ENCODE assay signal across 8 cellular contexts in the genomic region with DNA sequence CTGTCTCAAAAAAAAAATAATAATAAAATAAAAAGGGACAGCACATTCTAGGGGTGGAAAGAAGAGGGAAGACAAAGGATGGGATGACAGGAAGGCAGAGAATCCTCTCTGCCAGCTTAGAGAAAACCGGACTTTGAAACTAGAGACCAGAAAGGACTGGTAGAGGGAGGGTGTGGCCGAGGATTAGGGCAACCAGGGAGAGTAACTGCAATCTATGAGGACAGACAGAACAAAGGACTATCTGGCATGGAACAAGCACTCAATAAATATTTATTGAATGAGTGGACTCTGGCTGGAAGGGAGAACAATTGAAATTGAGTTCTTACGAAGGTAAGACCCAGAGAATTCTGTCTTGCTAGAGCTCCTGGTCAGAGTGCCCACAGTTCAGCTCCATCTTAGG. TPM values are rescaled to one million over a fixed set of nuclear protein-coding genes. Genes with fewer than 3 reads are reported as not detected.
DNase-seq lines count a peak whose midpoint lies in the region; ATAC-seq and TF ChIP-seq lines count a peak whose summit lies in the region.

No MANE protein-coding gene starts in this region.

- H3K9me3 ChIP-seq in CD4-positive, alpha-beta memory T cell (ENCODE audit: control insufficient read depth in 1 of 2, low read length in 2 of 2) = no peaks in the 10 kb centered on the region
- H3K9me3 ChIP-seq in MG63 = no peaks in the 10 kb centered on the region
- no peaks in the 10 kb centered on the region for H3K9me3 ChIP-seq in effector memory CD4-positive, alpha-beta T cell (ENCODE audit: control insufficient read depth, low read length)
- H3K9me3 ChIP-seq in neural cell (ENCODE audit: low read length) = no peaks in the 10 kb centered on the region

- peak overlapping the region in 6 of 7 donors; percentile 31 to 89 (median 72) for H3K27ac Mint-ChIP-seq in CD4-positive, alpha-beta memory T cell

- H3F3A ChIP-seq in neural cell (ENCODE audit: insufficient read depth, low read length, poor library complexity, severe bottlenecking) = no peaks in the 10 kb centered on the region

- no peak for DNase-seq in CD4-positive, alpha-beta memory T cell
- DNase-seq in MG63 (peak; percentile 44), G401 (ENCODE audit: low spot score) (no peak), DMS153 treated with DMSO at 0.1 percent for 48 hours (lab: John Stamatoyannopoulos, UW; ENCODE audit: unreplicated experiment) (no peak), NCI-H345 (lab: John Stamatoyannopoulos, UW) (no peak)
- no peak for DNase-seq in effector memory CD4-positive, alpha-beta T cell

- no peaks in the 10 kb centered on the region for H3K27me3 ChIP-seq in CD4-positive, alpha-beta memory T cell (ENCODE audit: insufficient read depth, low read length)
- no peaks in the 10 kb centered on the region for H3K27me3 ChIP-seq in MG63
- H3K27me3 ChIP-seq in effector memory CD4-positive, alpha-beta T cell (replicated peaks; ENCODE audit: control insufficient read depth, insufficient read depth, low read length, poor library complexity, severe bottlenecking) = no peaks in the 10 kb centered on the region
- no peaks in the 10 kb centered on the region for H3K27me3 ChIP-seq in neural cell (ENCODE audit: insufficient read depth, low read depth, low read length)

- peaks cover 38% of the 10 kb centered on the region for H3K79me2 ChIP-seq in neural cell (replicated peaks; ENCODE audit: insufficient read depth, low read length)

- H3K4me1 Mint-ChIP-seq in CD4-positive, alpha-beta memory T cell = peaks cover 42 to 76% (median 54%) of the 10 kb centered on the region in 4 donors

- H2AFZ ChIP-seq in neural cell (ENCODE audit: low read depth, low read length) = no peak overlapping the region

- no peak overlapping the region for H3K4me3 ChIP-seq in CD4-positive, alpha-beta memory T cell (ENCODE audit: low read length in 2 of 2)
- H3K4me3 ChIP-seq in MG63 (peak overlapping the region; percentile 98), neural cell (ENCODE audit: low read length) (peak overlapping the region; percentile 93)
- H3K4me3 ChIP-seq in effector memory CD4-positive, alpha-beta T cell (ENCODE audit: insufficient read depth, low read depth, low read length, poor library complexity, severe bottlenecking) = peak overlapping the region; percentile 91

- peak overlapping the region; percentile 60 to 92 (median 91) for H3K4me3 Mint-ChIP-seq in CD4-positive, alpha-beta memory T cell

- no peak for TF ChIP-seq RAD21 in neural cell (conservative IDR thresholded peaks at IDR 0.05)

- in situ Hi-C loops in G401 (cut with HindIII; ENCODE audit: low sequenced_read_pairs) = no loop called here

- H3K4me1 ChIP-seq in CD4-positive, alpha-beta memory T cell (ENCODE audit: insufficient read depth, low read length) = peaks cover 53% of the 10 kb centered on the region
- peaks cover 36% of the 10 kb centered on the region for H3K4me1 ChIP-seq in effector memory CD4-positive, alpha-beta T cell (ENCODE audit: control insufficient read depth, insufficient read depth, low read length, poor library complexity, severe bottlenecking)

- no peak for ATAC-seq in HG03280 (IDR thresholded peaks at IDR 0.05; ENCODE audit: unreplicated experiment)

- no peaks in the 10 kb centered on the region for H4K20me1 ChIP-seq in neural cell (ENCODE audit: insufficient read depth)

- H3K36me3 ChIP-seq in CD4-positive, alpha-beta memory T cell (ENCODE audit: insufficient read depth, low read length) = peaks cover 38% of the 10 kb centered on the region
- H3K36me3 ChIP-seq in MG63 (peaks cover 86% of the 10 kb centered on the region), neural cell (ENCODE audit: insufficient read depth, low read length) (no peaks in the 10 kb centered on the region)
- H3K36me3 ChIP-seq in effector memory CD4-positive, alpha-beta T cell (ENCODE audit: control insufficient read depth, insufficient read depth, low read length) = peaks cover 29% of the 10 kb centered on the region

- no peak overlapping the region for H3K27ac ChIP-seq in CD4-positive, alpha-beta memory T cell (ENCODE audit: low read depth, low read length)
- no peak overlapping the region for H3K27ac ChIP-seq in effector memory CD4-positive, alpha-beta T cell (ENCODE audit: insufficient read depth, low read length, poor library complexity, severe bottlenecking)
- H3K27ac ChIP-seq in neural cell (ENCODE audit: low read length) = no peak overlapping the region

- POLR2A ChIA-PET in CD4-positive, alpha-beta memory T cell (lab: Charles Lee; ENCODE audit: partially characterized antibody) = interaction anchor here (0.6 to 8.1 kb wide), 4 partner anchors 10 to 759 kb away, joined by 4 to 179 read pairs (median 34); partner anchors contain the start of genes CREB3, SIT1 and TLN1

- H3K4me2 ChIP-seq in neural cell (ENCODE audit: low read length) = peak overlapping the region; percentile 99

- H3K27me3 Mint-ChIP-seq in CD4-positive, alpha-beta memory T cell = no peaks in the 10 kb centered on the region

- intact Hi-C loops in CD4-positive, alpha-beta memory T cell (cut with micrococcal nuclease) = loop anchor here (5.0 kb wide), 1 partner anchor 634 kb away; no protein-coding TSS in a partner anchor

- no peaks in the 10 kb centered on the region for H3K9me2 ChIP-seq in neural cell (ENCODE audit: insufficient read depth, low read length)

- CTCF ChIA-PET in CD4-positive, alpha-beta memory T cell (lab: Charles Lee; ENCODE audit: partially characterized antibody) = interaction anchor here (0.8 to 6.6 kb wide), 8 partner anchors 10 to 136 kb away, joined by 3 to 209 read pairs (median 17); partner anchors contain the start of genes CCDC107, CREB3, RMRP and TLN1

- TF ChIP-seq CTCF in neural cell (IDR thresholded peaks at IDR 0.05; ENCODE audit: poor library complexity, severe bottlenecking) = no peak

- peak overlapping the region; percentile 88 for H3K9ac ChIP-seq in neural cell (ENCODE audit: low read length)

- no peaks in the 10 kb centered on the region for H3K9me3 Mint-ChIP-seq in CD4-positive, alpha-beta memory T cell

- TF ChIP-seq EP300 in neural cell (conservative IDR thresholded peaks at IDR 0.05; ENCODE audit: poor library complexity, severe bottlenecking) = no peak

- peaks cover 23 to 60% of the 10 kb centered on the region in 2 donors for H3K36me3 Mint-ChIP-seq in CD4-positive, alpha-beta memory T cell

TF ChIP-seq in neural cell, 6 proteins besides CTCF, POLR2A, EP300 and RAD21 (continues in another document):
- no peak for TF ChIP-seq POLR2AphosphoS5 (IDR thresholded peaks at IDR 0.05)
- TF ChIP-seq MXI1 (conservative IDR thresholded peaks at IDR 0.05; ENCODE audit: poor library complexity, severe bottlenecking) = no peak
- no peak for TF ChIP-seq EZH2 (IDR thresholded peaks at IDR 0.05; ENCODE audit: borderline replicate concordance, insufficient read depth, low read length, poor library complexity, severe bottlenecking)
- no peak for TF ChIP-seq TAF1 (IDR thresholded peaks at IDR 0.05; ENCODE audit: low read depth)
- TF ChIP-seq SMC3 (conservative IDR thresholded peaks at IDR 0.05; ENCODE audit: poor library complexity) = no peak

RNA-seq across cellular contexts. Expression of gene GBA2, which starts 2.4 kb away (rescaled TPM):
- 10 to 100 TPM; 61.1 to 66.3 TPM for total RNA-seq in CD4-positive, alpha-beta memory T cell
- 10 to 100 TPM; 16.3 to 27.1 TPM for polyA plus RNA-seq in CD4-positive, alpha-beta memory T cell
- total RNA-seq in MG63 (2014; rRNA removed; shearing (Covaris generic); ENCODE audit: low replicate concordance) = 32.7 and 58.6 TPM in 2 replicates
- polyA plus RNA-seq in neural cell = 102 and 113 TPM in 2 replicates
- 66.0 and 79.1 TPM in 2 replicates for polyA minus RNA-seq in neural cell
- 37.2 and 48.6 TPM in 2 replicates for total RNA-seq in G401 (2014; rRNA removed; shearing (Covaris generic))

RNA-seq across cellular contexts. Expression of gene RGP1, which starts 2.5 kb away (rescaled TPM):
- 10 to 100 TPM; 31.8 to 33.8 TPM for total RNA-seq in CD4-positive, alpha-beta memory T cell
- polyA plus RNA-seq in CD4-positive, alpha-beta memory T cell = 1 to 10 TPM; 6.1 to 9.9 TPM
- 25.9 and 33.7 TPM in 2 replicates for total RNA-seq in MG63 (2014; rRNA removed; shearing (Covaris generic); ENCODE audit: low replicate concordance)
- 8.1 and 9.9 TPM in 2 replicates for polyA plus RNA-seq in neural cell
- polyA minus RNA-seq in neural cell = 20.2 and 24.9 TPM in 2 replicates
- total RNA-seq in G401 (2014; rRNA removed; shearing (Covaris generic)) = 13.8 and 15.0 TPM in 2 replicates

RNA-seq across cellular contexts. Expression of gene MSMP, which starts 7.5 kb away (rescaled TPM):
- total RNA-seq in CD4-positive, alpha-beta memory T cell = not detected
- polyA plus RNA-seq in CD4-positive, alpha-beta memory T cell = 1 to 10 TPM in 1 of 2 donors, not detected in 1; 1.2 TPM
- not detected in 2 replicates for total RNA-seq in MG63 (2014; rRNA removed; shearing (Covaris generic); ENCODE audit: low replicate concordance)
- not detected in 2 replicates for polyA plus RNA-seq in neural cell
- polyA minus RNA-seq in neural cell = not detected in 2 replicates
- not detected in 2 replicates for total RNA-seq in G401 (2014; rRNA removed; shearing (Covaris generic))

RNA-seq across cellular contexts. Expression of gene CREB3, which starts 14.1 kb away (rescaled TPM):
- 10 to 100 TPM; 24.8 to 25.6 TPM for total RNA-seq in CD4-positive, alpha-beta memory T cell
- 10 to 100 TPM; 45.0 to 59.7 TPM for polyA plus RNA-seq in CD4-positive, alpha-beta memory T cell
- total RNA-seq in MG63 (2014; rRNA removed; shearing (Covaris generic); ENCODE audit: low replicate concordance) = 168 and 170 TPM in 2 replicates
- polyA plus RNA-seq in neural cell = 88.4 and 92.9 TPM in 2 replicates
- 49.9 and 50.9 TPM in 2 replicates for polyA minus RNA-seq in neural cell
- 40.3 and 46.0 TPM in 2 replicates for total RNA-seq in G401 (2014; rRNA removed; shearing (Covaris generic))

RNA-seq across cellular contexts. Expression of gene TLN1, which starts 14.6 kb away (rescaled TPM):
- total RNA-seq in CD4-positive, alpha-beta memory T cell = 100 to 1,000 TPM; 294 to 316 TPM
- 100 to 1,000 TPM in 1 of 2 donors, 10 to 100 TPM in 1; 13.7 to 137 TPM for polyA plus RNA-seq in CD4-positive, alpha-beta memory T cell
- total RNA-seq in MG63 (2014; rRNA removed; shearing (Covaris generic); ENCODE audit: low replicate concordance) = 453 and 652 TPM in 2 replicates
- polyA plus RNA-seq in neural cell = 7.1 and 9.0 TPM in 2 replicates
- 11.9 and 13.7 TPM in 2 replicates for polyA minus RNA-seq in neural cell
- total RNA-seq in G401 (2014; rRNA removed; shearing (Covaris generic)) = 146 and 195 TPM in 2 replicates

Comparison
In these comparisons a context has a peak if more than half of its experiments do, and no peak if none do; other contexts are left out.
1. H3K4me3 ChIP-seq: peak in MG63 (single experiment), effector memory CD4-positive, alpha-beta T cell (single experiment) and neural cell (single experiment); none in CD4-positive, alpha-beta memory T cell (0 of 2).